Comparison of ENCODE assay signal across 8 cellular contexts in genomic region chr19:45117167-45117594, GRCh38. TPM values are rescaled to one million over a fixed set of nuclear protein-coding genes. Genes with fewer than 3 reads are reported as not detected.
DNase-seq lines count a peak whose midpoint lies in the region; ATAC-seq lines count a peak whose summit lies in the region.

No MANE protein-coding gene starts in this region.

- H3K4me3 ChIP-seq in Jurkat, Clone E6-1 (ENCODE audit: low read length): peak overlapping the region; percentile 28

- peak; percentile 79 for DNase-seq in COLO668 (lab: John Stamatoyannopoulos, UW; ENCODE audit: unreplicated experiment)
- peak; percentile 93 for DNase-seq in Jurkat, Clone E6-1 (ENCODE audit: low read depth, low spot score)
- DNase-seq in UCSD-AML1 (lab: John Stamatoyannopoulos, UW; ENCODE audit: unreplicated experiment): peak; percentile 75
- peak; percentile 63 for DNase-seq in ecto neural progenitor cell (ENCODE audit: low spot score)
- peak; percentile 39 to 67 for DNase-seq in stimulated activated CD8-positive, alpha-beta memory T cell treated with anti-CD3 and anti-CD28 coated beads, Interleukin-7, amount 100 ng/mL, for 4 hours (ENCODE audit: low read depth in 2 of 2)
- no peak for DNase-seq in Ammon's horn (ENCODE audit: low spot score)

- ATAC-seq in GM18867 (IDR thresholded peaks at IDR 0.05; ENCODE audit: unreplicated experiment): no peak
- no peak for ATAC-seq in HG03442 (IDR thresholded peaks at IDR 0.05; ENCODE audit: unreplicated experiment)

RNA-seq across cellular contexts. Expression of gene PPP1R37, which starts 24.2 kb away (rescaled TPM):
- polyA plus RNA-seq in Jurkat, Clone E6-1 (2012; ENCODE audit: insufficient read depth, insufficient read length): 16.6 TPM

RNA-seq across cellular contexts. Expression of gene GEMIN7, which starts 38.1 kb away (rescaled TPM):
- polyA plus RNA-seq in Jurkat, Clone E6-1 (2012; ENCODE audit: insufficient read depth, insufficient read length): 31.6 TPM

RNA-seq across cellular contexts. Expression of gene ZNF296, which starts 40.9 kb away (rescaled TPM):
- not detected for polyA plus RNA-seq in Jurkat, Clone E6-1 (2012; ENCODE audit: insufficient read depth, insufficient read length)

RNA-seq across cellular contexts. Expression of gene NKPD1, which starts 43.6 kb away (rescaled TPM):
- polyA plus RNA-seq in Jurkat, Clone E6-1 (2012; ENCODE audit: insufficient read depth, insufficient read length): not detected
